In genomic region chr10:34993782-34994181, GRCh38 we compare ENCODE assay signal across 21 cellular contexts.
A peak's percentile ranks its signal among the peaks of the same experiment; 100 is the strongest.
DNase-seq lines count a peak whose midpoint lies in the region; ATAC-seq, FAIRE-seq and TF ChIP-seq lines count a peak whose summit lies in the region.
"Had no signal": no experiment of that assay in that cellular context is flagged by ENCODE, and none has a peak within 500 bp of the region (broad histone marks: within the 10 kb centered on the region; RNA-seq: fewer than 3 reads in every experiment).

No MANE protein-coding gene starts in this region.

- H3K4me3 Mint-ChIP-seq in activated T-cell treated with anti-CD3 and anti-CD28 coated beads, Interleukin-2, amount 50 U/mL, for 24 hours: no peak overlapping the region
- H3K4me3 Mint-ChIP-seq in activated T-cell treated with anti-CD3 and anti-CD28 coated beads, Interleukin-2, amount 50 U/mL, for 72 hours: no peak overlapping the region
- no peak overlapping the region for H3K4me3 Mint-ChIP-seq in Caco-2 (ENCODE audit: unreplicated experiment)
- H3K4me3 Mint-ChIP-seq: CD4-positive, alpha-beta T cell; H9; IgD-negative memory B cell had no signal

- no peak overlapping the region for H3K4me2 ChIP-seq in keratinocyte (ENCODE audit: control insufficient read depth, extremely low read depth, insufficient read depth, low read depth, low read length)

- peaks cover 27% of the 10 kb centered on the region for H3K4me1 ChIP-seq in Caco-2
- H3K4me1 ChIP-seq in keratinocyte (ENCODE audit: control insufficient read depth, extremely low read depth, insufficient read depth, low read length): peaks cover 33% of the 10 kb centered on the region
- H3K4me1 ChIP-seq: BE2C had no signal

- BruUV-seq in Caco-2 (replicated peaks; lab: Mats Ljungman, UMichigan): no TSS peak

- H3K27me3 ChIP-seq in Caco-2 (replicated peaks; ENCODE audit: control insufficient read depth, insufficient read depth, low read length) (no peaks in the 10 kb centered on the region), keratinocyte (ENCODE audit: control insufficient read depth, extremely low read depth, insufficient read depth, low read length) (no peaks in the 10 kb centered on the region)
- H3K27me3 ChIP-seq: BE2C, MG63 had no signal

- H3K4me1 Mint-ChIP-seq in activated T-cell treated with anti-CD3 and anti-CD28 coated beads, Interleukin-2, amount 50 U/mL, for 24 hours (ENCODE audit: low read depth): peaks cover 22% of the 10 kb centered on the region
- peaks cover 19% of the 10 kb centered on the region for H3K4me1 Mint-ChIP-seq in activated T-cell treated with anti-CD3 and anti-CD28 coated beads, Interleukin-2, amount 50 U/mL, for 72 hours (ENCODE audit: low read depth)
- H3K4me1 Mint-ChIP-seq in Caco-2 (ENCODE audit: low read depth, unreplicated experiment): peaks cover 23% of the 10 kb centered on the region

- H3K36me3 Mint-ChIP-seq in activated T-cell treated with anti-CD3 and anti-CD28 coated beads, Interleukin-2, amount 50 U/mL, for 24 hours (ENCODE audit: low read depth): no peaks in the 10 kb centered on the region
- H3K36me3 Mint-ChIP-seq in activated T-cell treated with anti-CD3 and anti-CD28 coated beads, Interleukin-2, amount 50 U/mL, for 72 hours (ENCODE audit: insufficient read depth in 2 of 2): no peaks in the 10 kb centered on the region
- peaks cover 13% of the 10 kb centered on the region for H3K36me3 Mint-ChIP-seq in Caco-2 (ENCODE audit: insufficient read depth, unreplicated experiment)

- no peak for DNase-seq in activated T-cell treated with anti-CD3 and anti-CD28 coated beads, Interleukin-2, amount 50 U/mL, for 24 hours
- DNase-seq in activated T-cell treated with anti-CD3 and anti-CD28 coated beads, Interleukin-2, amount 50 U/mL, for 72 hours: no peak
- DNase-seq in Caco-2: no peak
- DNase-seq in RWPE1 (ENCODE audit: low spot score): no peak
- DNase-seq in keratinocyte (ENCODE audit: low read depth, low spot score): no peak
- no peak for DNase-seq in HTR-8/SVneo (ENCODE audit: insufficient read length, low spot score)
- no peak for DNase-seq in NOMO-1 (lab: John Stamatoyannopoulos, UW; ENCODE audit: unreplicated experiment in 2 of 2)
- DNase-seq: BE2C, DMS153, GDM1, H9, NCI-H1092, NCI-H146, NCI-H2029 treated with DMSO at 0.1 percent for 48 hours, NCI-H2171, NCI-H526 treated with DMSO at 0.1 percent for 48 hours had no signal

- CTCF ChIA-PET in Caco-2 (lab: Charles Lee): interaction anchor here (0.5 to 2.3 kb wide), 16 partner anchors 9 to 338 kb away, joined by 3 to 22 read pairs (median 4); partner anchors contain the start of gene CREM
- CTCF ChIA-PET in RWPE1 (lab: Yijun Ruan, JAX): interaction anchor here (0.7 to 2.4 kb wide), 11 partner anchors 10 to 339 kb away, joined by 3 to 25 read pairs (median 5); no protein-coding TSS in a partner anchor

- H3K9me1 ChIP-seq in keratinocyte (ENCODE audit: control insufficient read depth, extremely low read depth, insufficient read depth, low read length): no peaks in the 10 kb centered on the region

- dilution Hi-C loops in keratinocyte (cut with MboI; ENCODE audit: extremely low pct_ligation_motif_present, low sequenced_read_pairs): no loop called here

- FAIRE-seq in keratinocyte (lab: Jason Lieb, UNC): peak; percentile 29
- FAIRE-seq in HTR-8/SVneo (lab: Jason Lieb, UNC): no peak
- FAIRE-seq: A204.1 had no signal

- no peak for TF ChIP-seq CTCF in Caco-2 (IDR thresholded peaks at IDR 0.05; ENCODE audit: insufficient read depth in 1 of 2, low read depth in 1 of 2, low read length in 1 of 2, severe bottlenecking in 1 of 2, unreplicated experiment in 1 of 2)
- TF ChIP-seq CTCF in RWPE1 (conservative IDR thresholded peaks at IDR 0.05; ENCODE audit: low read depth): no peak
- no peak for TF ChIP-seq CTCF in keratinocyte (optimal IDR thresholded peaks at IDR 0.05 in 1 of 3, IDR thresholded peaks at IDR 0.05 in 1 of 3, conservative IDR thresholded peaks at IDR 0.05 in 1 of 3; ENCODE audit: extremely low read depth in 1 of 3, insufficient read depth in 2 of 3, low read length in 3 of 3)

- H3K9me3 ChIP-seq in Caco-2: no peaks in the 10 kb centered on the region
- H3K9me3 ChIP-seq in keratinocyte (ENCODE audit: control insufficient read depth, low read depth, low read length): no peaks in the 10 kb centered on the region
- H3K9me3 ChIP-seq: BE2C, MG63 had no signal

- H3K27ac ChIP-seq in RWPE1 (peak overlapping the region; percentile 71), keratinocyte (ENCODE audit: control insufficient read depth, insufficient read depth, low read length) (no peak overlapping the region)

- no peak overlapping the region for H2AFZ ChIP-seq in keratinocyte (ENCODE audit: control insufficient read depth, low read length)

- peak overlapping the region; percentile 83 for H3K27ac Mint-ChIP-seq in activated T-cell treated with anti-CD3 and anti-CD28 coated beads, Interleukin-2, amount 50 U/mL, for 24 hours
- H3K27ac Mint-ChIP-seq in activated T-cell treated with anti-CD3 and anti-CD28 coated beads, Interleukin-2, amount 50 U/mL, for 72 hours: no peak overlapping the region
- H3K27ac Mint-ChIP-seq in Caco-2 (ENCODE audit: unreplicated experiment): peak overlapping the region; percentile 51
- H3K27ac Mint-ChIP-seq: IgD-negative memory B cell had no signal

- no peak overlapping the region for H3K9ac ChIP-seq in keratinocyte (ENCODE audit: control insufficient read depth, extremely low read depth, insufficient read depth, low read length)

- H3K4me3 ChIP-seq in Caco-2 (ENCODE audit: low read depth, low read length): no peak overlapping the region
- H3K4me3 ChIP-seq in keratinocyte (ENCODE audit: control insufficient read depth in 2 of 3, extremely low read depth in 1 of 3, insufficient read depth in 2 of 3, low read depth in 1 of 3, low read length in 3 of 3): no peak overlapping the region
- H3K4me3 ChIP-seq: MG63 had no signal

- no peaks in the 10 kb centered on the region for H4K20me1 ChIP-seq in keratinocyte (ENCODE audit: control insufficient read depth, extremely low read depth, insufficient read depth, low read length)

- POLR2A ChIA-PET in Caco-2 (lab: Charles Lee) (no interaction called here), RWPE1 (lab: Yijun Ruan, JAX; ENCODE audit: low non-redundant PET) (no interaction called here)

- H3K79me2 ChIP-seq in keratinocyte (ENCODE audit: control insufficient read depth, insufficient read depth, low read length): no peaks in the 10 kb centered on the region

- no peaks in the 10 kb centered on the region for H3K9me3 Mint-ChIP-seq in activated T-cell treated with anti-CD3 and anti-CD28 coated beads, Interleukin-2, amount 50 U/mL, for 24 hours
- H3K9me3 Mint-ChIP-seq in activated T-cell treated with anti-CD3 and anti-CD28 coated beads, Interleukin-2, amount 50 U/mL, for 72 hours: no peaks in the 10 kb centered on the region
- no peaks in the 10 kb centered on the region for H3K9me3 Mint-ChIP-seq in Caco-2 (ENCODE audit: unreplicated experiment)
- H3K9me3 Mint-ChIP-seq: CD4-positive, alpha-beta T cell; H9; IgD-negative memory B cell had no signal

- intact Hi-C loops in Caco-2 (cut with micrococcal nuclease; ENCODE audit: unreplicated experiment): loop anchor here (1.0 to 10.0 kb wide), 6 partner anchors 15 to 327 kb away; no protein-coding TSS in a partner anchor

- ATAC-seq in activated T-cell treated with anti-CD3 and anti-CD28 coated beads, Interleukin-2, amount 50 U/mL, for 72 hours (replicated peaks in 1 of 2): no peak
- no peak for ATAC-seq in HG03175 (IDR thresholded peaks at IDR 0.05; ENCODE audit: unreplicated experiment)

- no peaks in the 10 kb centered on the region for H3K27me3 Mint-ChIP-seq in activated T-cell treated with anti-CD3 and anti-CD28 coated beads, Interleukin-2, amount 50 U/mL, for 24 hours
- H3K27me3 Mint-ChIP-seq in activated T-cell treated with anti-CD3 and anti-CD28 coated beads, Interleukin-2, amount 50 U/mL, for 72 hours (ENCODE audit: low read depth): no peaks in the 10 kb centered on the region
- H3K27me3 Mint-ChIP-seq in Caco-2 (ENCODE audit: insufficient read depth, unreplicated experiment): no peaks in the 10 kb centered on the region
- H3K27me3 Mint-ChIP-seq: CD4-positive, alpha-beta T cell had no signal

- H3K36me3 ChIP-seq in Caco-2 (ENCODE audit: control insufficient read depth, insufficient read depth, low read length): no peaks in the 10 kb centered on the region
- H3K36me3 ChIP-seq in keratinocyte (ENCODE audit: control insufficient read depth in 2 of 2, extremely low read depth in 1 of 2, insufficient read depth in 2 of 2, low read length in 2 of 2): no peaks in the 10 kb centered on the region
- H3K36me3 ChIP-seq: BE2C, MG63 had no signal
